32 cellular contexts compared by ENCODE assay signal in genomic region chr3:133103706-133104105, GRCh38.
"Had no signal": no experiment of that assay in that cellular context is flagged by ENCODE, and none has a peak within 500 bp of the region (broad histone marks: within the 10 kb centered on the region; RNA-seq: fewer than 3 reads in every experiment).

No MANE protein-coding gene starts in this region.

- H3K9me3 ChIP-seq: MG63 had no signal

- H3K36me3 ChIP-seq: MG63 had no signal

- H3K4me2 ChIP-seq: KMS-11 had no signal

- DNase-seq: Karpas-422, Kasumi-1, MG63, MM.1S, MV-4-11, NCI-H1048, NCI-H1092, NCI-H1092 treated with DMSO at 0.1 percent for 48 hours, NCI-H1105, NCI-H1105 treated with DMSO at 0.1 percent for 48 hours, NCI-H1417, NCI-H1417 treated with DMSO at 0.1 percent for 48 hours, NCI-H1436, NCI-H1436 treated with DMSO at 0.1 percent for 48 hours, NCI-H1694, NCI-H1694 treated with DMSO at 0.1 percent for 48 hours, NCI-H187, NCI-H187 treated with DMSO at 0.1 percent for 48 hours, NCI-H1930, NCI-H2029, NCI-H2029 treated with DMSO at 0.1 percent for 48 hours, NCI-H2081, NCI-H2081 treated with DMSO at 0.1 percent for 48 hours, NCI-H2107, NCI-H2171, NCI-H2227 treated with DMSO at 0.1 percent for 48 hours, NCI-H226, NCI-H345, NCI-H446, NCI-H446 treated with DMSO at 0.1 percent for 48 hours, NCI-H510A had no signal

- H3K27ac ChIP-seq: KMS-11 had no signal

- H3K9ac ChIP-seq: KMS-11 had no signal

- H3K4me3 ChIP-seq: MG63 had no signal

- H3K27me3 ChIP-seq: MG63 had no signal
